29 cellular contexts compared by ENCODE assay signal in genomic region chr9:486156-486555, GRCh38.
"Had no signal": no experiment of that assay in that cellular context is flagged by ENCODE, and none has a peak within 500 bp of the region (broad histone marks: within the 10 kb centered on the region; RNA-seq: fewer than 3 reads in every experiment).

No MANE protein-coding gene starts in this region.

- H3K4me3 ChIP-seq: adrenal gland, body of pancreas, coronary artery, dorsolateral prefrontal cortex, esophagus muscularis mucosa had no signal

- H3K27ac ChIP-seq: adrenal gland, body of pancreas, coronary artery, dorsolateral prefrontal cortex, esophagus muscularis mucosa, WERI-Rb-1 had no signal

- H3K36me3 ChIP-seq: adrenal gland, esophagus muscularis mucosa, WERI-Rb-1 had no signal

- DNase-seq: activated B cell treated with CpG ODN at 0.5 μM for 24 hours; activated CD4-positive, alpha-beta memory T cell treated with anti-CD3 and anti-CD28 coated beads for 36 hours; activated CD4-positive, alpha-beta T cell treated with anti-CD3 and anti-CD28 coated beads for 48 hours; activated CD8-positive, alpha-beta memory T cell treated with anti-CD3 and anti-CD28 coated beads, Interleukin-2, amount 10 ng/mL, durations not matched to agents 7 days and 5 days; activated CD8-positive, alpha-beta memory T cell treated with anti-CD3 and anti-CD28 coated beads, Interleukin-2, amount 50 U/mL, for 4 hours; activated CD8-positive, alpha-beta T cell treated with anti-CD3 and anti-CD28 coated beads, Interleukin-2, amount 10 ng/mL, durations not matched to agents 7 days and 5 days; activated effector memory CD4-positive, alpha-beta T cell treated with anti-CD3 and anti-CD28 coated beads, Interleukin-2, amount 50 U/mL, for 16 hours; activated naive CD4-positive, alpha-beta T cell treated with anti-CD3 and anti-CD28 coated beads for 36 hours; activated naive CD8-positive, alpha-beta T cell treated with anti-CD3 and anti-CD28 coated beads for 36 hours; activated naive CD8-positive, alpha-beta T cell treated with anti-CD3 and anti-CD28 coated beads, Interleukin-2, amount 50 U/mL, for 24 hours; activated T-cell treated with anti-CD3 and anti-CD28 coated beads, Interleukin-2, amount 50 U/mL, for 1 hour; activated T-cell treated with anti-CD3 and anti-CD28 coated beads, Interleukin-2, amount 50 U/mL, for 48 hours; adrenal gland; amygdala; aorta; body of pancreas; dorsolateral prefrontal cortex; effector memory CD4-positive, alpha-beta T cell; endodermal cell; erythroblast; foreskin melanocyte; head of caudate nucleus; T-helper 1 cell; T-helper 17 cell; T1000; WERI-Rb-1 had no signal

- H3K27me3 ChIP-seq: adrenal gland, body of pancreas, dorsolateral prefrontal cortex, esophagus muscularis mucosa had no signal

- ATAC-seq: activated CD4-positive, CD25-positive, alpha-beta regulatory T cell treated with anti-CD3 and anti-CD28 coated beads, Interleukin-2, amount 50 U/mL, for 24 hours; activated CD8-positive, alpha-beta memory T cell treated with anti-CD3 and anti-CD28 coated beads, Interleukin-2, amount 10 ng/mL, durations not matched to agents 7 days and 5 days; activated CD8-positive, alpha-beta T cell treated with anti-CD3 and anti-CD28 coated beads, Interleukin-2, amount 10 ng/mL, durations not matched to agents 7 days and 5 days; activated naive CD8-positive, alpha-beta T cell treated with anti-CD3 and anti-CD28 coated beads, Interleukin-2, amount 50 U/mL, for 24 hours; body of pancreas; T-helper 17 cell had no signal

- H3K9me3 ChIP-seq: adrenal gland, body of pancreas, esophagus muscularis mucosa had no signal
